ENCODE assay signal across 24 cellular contexts in the genomic region with DNA sequence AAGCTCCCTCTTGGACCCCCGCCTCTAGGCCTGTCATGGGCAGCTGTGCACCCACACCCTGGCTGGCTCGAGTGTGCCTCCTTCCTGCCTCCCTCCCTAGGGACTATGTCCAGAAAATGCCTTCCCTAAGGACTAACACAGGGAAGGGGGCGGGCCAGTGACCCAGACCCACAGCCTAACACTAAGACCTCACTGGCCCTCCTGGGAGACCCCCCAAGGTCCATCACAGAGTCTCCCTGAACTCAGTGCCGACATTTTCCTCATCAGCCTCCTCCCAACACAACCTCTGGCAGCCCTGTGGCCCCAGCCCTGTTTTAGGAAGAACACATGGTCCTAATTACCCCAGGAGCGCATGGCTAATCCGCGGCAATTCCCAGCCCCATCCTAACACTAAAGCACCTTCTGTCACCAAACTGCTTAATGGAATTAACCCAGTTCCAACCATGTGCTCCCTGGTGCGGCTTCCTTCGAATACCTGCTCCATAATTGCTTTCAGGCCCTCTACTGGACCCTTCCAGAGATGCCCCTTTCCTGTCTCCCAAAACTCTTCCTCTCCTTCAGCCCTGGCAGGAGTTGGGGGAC. TPM values are rescaled to one million over a fixed set of nuclear protein-coding genes. Genes with fewer than 3 reads are reported as not detected.
DNase-seq lines count a peak whose midpoint lies in the region; ATAC-seq and TF ChIP-seq lines count a peak whose summit lies in the region.
"Had no signal": no experiment of that assay in that cellular context is flagged by ENCODE, and none has a peak within 500 bp of the region (broad histone marks: within the 10 kb centered on the region; RNA-seq: fewer than 3 reads in every experiment).

No MANE protein-coding gene starts in this region.

- no peaks in the 10 kb centered on the region for H4K20me1 ChIP-seq in BLaER1

- TF ChIP-seq POLR2A in breast epithelium (IDR thresholded peaks at IDR 0.05) = no peak

- intact Hi-C loops in breast epithelium (cut with DNase I; ENCODE audit: low total_unique reads) = no loop called here

- CTCF ChIA-PET in activated CD8-positive, alpha-beta memory T cell treated with anti-CD3 and anti-CD28 coated beads, Interleukin-2, amount 10 ng/mL, durations not matched to agents 7 days and 5 days (lab: Charles Lee) = interaction anchor here (1.0 to 1.4 kb wide), 2 partner anchors 10 to 67 kb away, joined by 3 to 4 read pairs; no protein-coding TSS in a partner anchor

- H3K9ac ChIP-seq in BLaER1 (no peak overlapping the region), HUES6 (ENCODE audit: low read length) (peak overlapping the region; percentile 7)

- H3K27me3 Mint-ChIP-seq in mesothelial cell of epicardium (ENCODE audit: low read depth) = peaks cover 2% of the 10 kb centered on the region
- H3K27me3 Mint-ChIP-seq in activated CD8-positive, alpha-beta memory T cell treated with anti-CD3 and anti-CD28 coated beads, Interleukin-2, amount 10 ng/mL, durations not matched to agents 7 days and 5 days = peaks cover 72% of the 10 kb centered on the region

- H3K4me3 ChIP-seq in BLaER1 = no peak overlapping the region
- H3K4me3 ChIP-seq in HUES6 (ENCODE audit: low read depth, low read length) = no peak overlapping the region
- H3K4me3 ChIP-seq in WERI-Rb-1 (ENCODE audit: low read depth, low read length) = peak overlapping the region; percentile 40
- no peak overlapping the region for H3K4me3 ChIP-seq in breast epithelium
- H3K4me3 ChIP-seq: body of pancreas, spleen had no signal

- TF ChIP-seq CTCF in WERI-Rb-1 (IDR thresholded peaks at IDR 0.05; ENCODE audit: low read depth, low read length) = peak; percentile 40
- no peak for TF ChIP-seq CTCF in mesothelial cell of epicardium (IDR thresholded peaks at IDR 0.05; ENCODE audit: unreplicated experiment)
- no peak for TF ChIP-seq CTCF in breast epithelium (IDR thresholded peaks at IDR 0.05)

- H3K27ac ChIP-seq in BLaER1 (no peak overlapping the region), HUES6 (ENCODE audit: low read depth, low read length) (no peak overlapping the region), WERI-Rb-1 (peak overlapping the region; percentile 100), breast epithelium (no peak overlapping the region)
- H3K27ac ChIP-seq: body of pancreas, C4-2B, epithelial cell of prostate, foreskin keratinocyte, spleen had no signal

- no peak for ATAC-seq in activated CD8-positive, alpha-beta memory T cell treated with anti-CD3 and anti-CD28 coated beads, Interleukin-2, amount 10 ng/mL, durations not matched to agents 7 days and 5 days
- ATAC-seq in GM21576 (IDR thresholded peaks at IDR 0.05; ENCODE audit: unreplicated experiment) = no peak
- ATAC-seq: body of pancreas; foreskin keratinocyte; natural killer cell treated with Interleukin-12 subunit alpha and Interleukin-12 subunit beta and Interleukin-15 and Interleukin-18, amount 100 ng/mL, for 72 hours had no signal

- peaks cover 26% of the 10 kb centered on the region for H3K4me1 ChIP-seq in BLaER1
- peaks cover 48% of the 10 kb centered on the region for H3K4me1 ChIP-seq in HUES6 (ENCODE audit: control insufficient read depth, insufficient read depth, low read length)
- H3K4me1 ChIP-seq in breast epithelium = no peaks in the 10 kb centered on the region
- H3K4me1 ChIP-seq: foreskin keratinocyte had no signal

- H3K4me3 Mint-ChIP-seq in mesothelial cell of epicardium = no peak overlapping the region
- H3K4me3 Mint-ChIP-seq in activated CD8-positive, alpha-beta memory T cell treated with anti-CD3 and anti-CD28 coated beads, Interleukin-2, amount 10 ng/mL, durations not matched to agents 7 days and 5 days = no peak overlapping the region
- H3K4me3 Mint-ChIP-seq: activated naive CD8-positive, alpha-beta T cell treated with anti-CD3 and anti-CD28 coated beads for 36 hours; natural killer cell treated with Interleukin-12 subunit alpha and Interleukin-12 subunit beta and Interleukin-15 and Interleukin-18, amount 100 ng/mL, for 72 hours had no signal

- H3K9me3 ChIP-seq in BLaER1 (no peaks in the 10 kb centered on the region), HUES6 (ENCODE audit: control insufficient read depth, insufficient read depth, low read depth, low read length) (no peaks in the 10 kb centered on the region), WERI-Rb-1 (ENCODE audit: severe bottlenecking) (no peaks in the 10 kb centered on the region), breast epithelium (no peaks in the 10 kb centered on the region)
- H3K9me3 ChIP-seq: body of pancreas, spleen had no signal

- peak overlapping the region; percentile 59 for H3K27ac Mint-ChIP-seq in mesothelial cell of epicardium
- H3K27ac Mint-ChIP-seq in activated CD8-positive, alpha-beta memory T cell treated with anti-CD3 and anti-CD28 coated beads, Interleukin-2, amount 10 ng/mL, durations not matched to agents 7 days and 5 days = no peak overlapping the region
- H3K27ac Mint-ChIP-seq: activated naive CD8-positive, alpha-beta T cell treated with anti-CD3 and anti-CD28 coated beads for 36 hours; natural killer cell treated with Interleukin-12 subunit alpha and Interleukin-12 subunit beta and Interleukin-15 and Interleukin-18, amount 100 ng/mL, for 72 hours had no signal

- DNase-seq in WERI-Rb-1 (peak; percentile 94), mesothelial cell of epicardium (ENCODE audit: low spot score in 2 of 2, unreplicated experiment in 2 of 2) (no peak), SW480 (ENCODE audit: low spot score) (no peak), breast epithelium (ENCODE audit: low spot score in 2 of 2) (no peak)
- DNase-seq in activated CD8-positive, alpha-beta memory T cell treated with anti-CD3 and anti-CD28 coated beads, Interleukin-2, amount 10 ng/mL, durations not matched to agents 7 days and 5 days = no peak
- DNase-seq: activated naive CD8-positive, alpha-beta T cell treated with anti-CD3 and anti-CD28 coated beads for 36 hours; body of pancreas; foreskin keratinocyte; KG1; NCI-H2029 treated with DMSO at 0.1 percent for 48 hours; OCI-M1; SIG-M5; spleen; stimulated activated CD4-positive, alpha-beta T cell treated with anti-CD3 and anti-CD28 coated beads, Interleukin-4, amount 100 ng/mL, for 4 hours; T-helper 9 cell had no signal

- H3K4me2 ChIP-seq in BLaER1 = peak overlapping the region; percentile 95; the same call in 1 of the 2 replicates

- H3K27me3 ChIP-seq in BLaER1 = peaks cover 47% of the 10 kb centered on the region
- no peaks in the 10 kb centered on the region for H3K27me3 ChIP-seq in HUES6 (ENCODE audit: control insufficient read depth, insufficient read depth, low read length)
- H3K27me3 ChIP-seq in WERI-Rb-1 (ENCODE audit: insufficient read depth, low read depth, severe bottlenecking) = no peaks in the 10 kb centered on the region
- no peaks in the 10 kb centered on the region for H3K27me3 ChIP-seq in breast epithelium
- H3K27me3 ChIP-seq: body of pancreas had no signal

- peaks cover 10% of the 10 kb centered on the region for H3K36me3 Mint-ChIP-seq in mesothelial cell of epicardium
- H3K36me3 Mint-ChIP-seq in activated CD8-positive, alpha-beta memory T cell treated with anti-CD3 and anti-CD28 coated beads, Interleukin-2, amount 10 ng/mL, durations not matched to agents 7 days and 5 days = no peaks in the 10 kb centered on the region
- H3K36me3 Mint-ChIP-seq: activated naive CD8-positive, alpha-beta T cell treated with anti-CD3 and anti-CD28 coated beads for 36 hours; natural killer cell treated with Interleukin-12 subunit alpha and Interleukin-12 subunit beta and Interleukin-15 and Interleukin-18, amount 100 ng/mL, for 72 hours had no signal

- no peaks in the 10 kb centered on the region for H3K9me3 Mint-ChIP-seq in mesothelial cell of epicardium
- no peaks in the 10 kb centered on the region for H3K9me3 Mint-ChIP-seq in activated CD8-positive, alpha-beta memory T cell treated with anti-CD3 and anti-CD28 coated beads, Interleukin-2, amount 10 ng/mL, durations not matched to agents 7 days and 5 days (ENCODE audit: low read depth)
- H3K9me3 Mint-ChIP-seq: activated naive CD8-positive, alpha-beta T cell treated with anti-CD3 and anti-CD28 coated beads for 36 hours; natural killer cell treated with Interleukin-12 subunit alpha and Interleukin-12 subunit beta and Interleukin-15 and Interleukin-18, amount 100 ng/mL, for 72 hours had no signal

- peaks cover 27% of the 10 kb centered on the region for H3K4me1 Mint-ChIP-seq in mesothelial cell of epicardium
- H3K4me1 Mint-ChIP-seq in activated CD8-positive, alpha-beta memory T cell treated with anti-CD3 and anti-CD28 coated beads, Interleukin-2, amount 10 ng/mL, durations not matched to agents 7 days and 5 days = no peaks in the 10 kb centered on the region

- H3K36me3 ChIP-seq in BLaER1 (no peaks in the 10 kb centered on the region), HUES6 (ENCODE audit: control insufficient read depth, insufficient read depth, low read length) (peaks cover 44% of the 10 kb centered on the region), WERI-Rb-1 (peaks cover 88% of the 10 kb centered on the region), breast epithelium (no peaks in the 10 kb centered on the region)
- H3K36me3 ChIP-seq: spleen had no signal

RNA-seq across cellular contexts. Expression of a gene that starts 5.6 kb away (rescaled TPM):
- total RNA-seq in mesothelial cell of epicardium (27.7 to 32.7 TPM (median 28.4 TPM) in 3 replicates), breast epithelium (1 to 10 TPM in 1 of 3 donors, under 1 TPM in 1, not detected in 1; 0.59 to 2.0 TPM)
- total RNA-seq in activated CD8-positive, alpha-beta memory T cell treated with anti-CD3 and anti-CD28 coated beads, Interleukin-2, amount 10 ng/mL, durations not matched to agents 7 days and 5 days = under 1 TPM in 1 of 2 experiments, not detected in 1; 0.07 TPM
- total RNA-seq: foreskin keratinocyte; natural killer cell treated with Interleukin-12 subunit alpha and Interleukin-12 subunit beta and Interleukin-15 and Interleukin-18, amount 100 ng/mL, for 72 hours had no signal

RNA-seq across cellular contexts. Expression of a gene that starts 35.8 kb away (rescaled TPM):
- not detected in 3 replicates for total RNA-seq in mesothelial cell of epicardium
- not detected for total RNA-seq in activated CD8-positive, alpha-beta memory T cell treated with anti-CD3 and anti-CD28 coated beads, Interleukin-2, amount 10 ng/mL, durations not matched to agents 7 days and 5 days
- not detected for total RNA-seq in breast epithelium
- total RNA-seq: A673; activated CD8-positive, alpha-beta memory T cell treated with anti-CD3 and anti-CD28 coated beads for 36 hours; activated naive CD8-positive, alpha-beta T cell treated with anti-CD3 and anti-CD28 coated beads for 36 hours; foreskin keratinocyte; kidney epithelial cell; natural killer cell treated with Interleukin-12 subunit alpha and Interleukin-12 subunit beta and Interleukin-15 and Interleukin-18, amount 100 ng/mL, for 72 hours had no signal
